20 cellular contexts compared by ENCODE assay signal in the genomic region with DNA sequence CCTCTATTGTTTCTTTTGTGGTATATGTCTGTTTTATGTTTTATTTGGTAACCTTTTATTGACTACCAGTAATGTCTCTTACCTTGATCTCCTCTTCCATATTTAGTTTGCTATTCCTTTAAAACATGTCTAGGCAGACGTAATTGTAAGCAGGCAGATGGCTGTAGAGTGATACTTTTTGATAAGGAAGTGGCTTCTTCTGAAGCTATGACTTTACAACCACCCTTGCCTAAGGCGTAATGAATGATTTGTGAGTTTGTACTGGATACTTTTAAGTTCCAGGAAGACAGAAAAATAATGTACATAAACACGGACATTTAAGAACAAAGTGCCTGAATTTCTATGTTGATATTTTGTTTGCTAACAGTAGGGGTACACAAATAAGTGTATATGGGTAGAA.
DNase-seq lines count a peak whose midpoint lies in the region; FAIRE-seq and TF ChIP-seq lines count a peak whose summit lies in the region.
"Had no signal": no experiment of that assay in that cellular context is flagged by ENCODE, and none has a peak within 500 bp of the region (broad histone marks: within the 10 kb centered on the region; RNA-seq: fewer than 3 reads in every experiment).

No MANE protein-coding gene starts in this region.

- no peaks in the 10 kb centered on the region for H3K27me3 ChIP-seq in mammary epithelial cell (ENCODE audit: insufficient read depth, low read length)
- H3K27me3 ChIP-seq in keratinocyte (ENCODE audit: control insufficient read depth, extremely low read depth, insufficient read depth, low read length), result no peaks in the 10 kb centered on the region
- no peaks in the 10 kb centered on the region for H3K27me3 ChIP-seq in CD8-positive, alpha-beta memory T cell (ENCODE audit: insufficient read depth, low read length, poor library complexity, severe bottlenecking)

- H4K20me1 ChIP-seq in mammary epithelial cell (ENCODE audit: insufficient read depth, low read length) (no peaks in the 10 kb centered on the region), keratinocyte (ENCODE audit: control insufficient read depth, extremely low read depth, insufficient read depth, low read length) (no peaks in the 10 kb centered on the region)

- H3K4me2 ChIP-seq in mammary epithelial cell (ENCODE audit: insufficient read depth, low read depth, low read length) (peak overlapping the region; percentile 30), keratinocyte (ENCODE audit: control insufficient read depth, extremely low read depth, insufficient read depth, low read depth, low read length) (peak overlapping the region; percentile 22)
- H3K4me2 ChIP-seq: GM23338, PC-9 had no signal

- H2AFZ ChIP-seq in mammary epithelial cell (ENCODE audit: low read depth, low read length), result no peak overlapping the region
- peak overlapping the region; percentile 49 for H2AFZ ChIP-seq in keratinocyte (ENCODE audit: control insufficient read depth, low read length)
- H2AFZ ChIP-seq: GM23338, PC-9 had no signal

- H3K79me2 ChIP-seq in mammary epithelial cell (ENCODE audit: insufficient read depth, low read length) (no peaks in the 10 kb centered on the region), keratinocyte (ENCODE audit: control insufficient read depth, insufficient read depth, low read length) (no peaks in the 10 kb centered on the region)

- H3K4me3 Mint-ChIP-seq in CD8-positive, alpha-beta memory T cell, result no peak overlapping the region
- H3K4me3 Mint-ChIP-seq: GM23338, IgD-negative memory B cell had no signal

- H3K9me1 ChIP-seq in keratinocyte (ENCODE audit: control insufficient read depth, extremely low read depth, insufficient read depth, low read length), result no peaks in the 10 kb centered on the region

- dilution Hi-C loops in mammary epithelial cell (cut with HindIII; ENCODE audit: low sequenced_read_pairs), result no loop called here
- dilution Hi-C loops in keratinocyte (cut with MboI; ENCODE audit: extremely low pct_ligation_motif_present, low sequenced_read_pairs), result no loop called here

- TF ChIP-seq CTCF in mammary epithelial cell (conservative IDR thresholded peaks at IDR 0.05 in 1 of 2, IDR thresholded peaks at IDR 0.05 in 1 of 2; ENCODE audit: extremely low read depth in 1 of 2, insufficient read depth in 1 of 2, low read depth in 1 of 2, low read length in 2 of 2) (no peak), keratinocyte (optimal IDR thresholded peaks at IDR 0.05 in 1 of 3, IDR thresholded peaks at IDR 0.05 in 1 of 3, conservative IDR thresholded peaks at IDR 0.05 in 1 of 3; ENCODE audit: extremely low read depth in 1 of 3, insufficient read depth in 2 of 3, low read length in 3 of 3) (no peak)

- no peak overlapping the region for H3K4me3 ChIP-seq in mammary epithelial cell (replicated peaks in 1 of 3; ENCODE audit: insufficient read depth in 1 of 3, low read depth in 2 of 3, low read length in 3 of 3)
- no peak overlapping the region for H3K4me3 ChIP-seq in keratinocyte (ENCODE audit: control insufficient read depth in 2 of 3, extremely low read depth in 1 of 3, insufficient read depth in 2 of 3, low read depth in 1 of 3, low read length in 3 of 3)
- no peak overlapping the region for H3K4me3 ChIP-seq in CD8-positive, alpha-beta memory T cell (ENCODE audit: low read length)
- H3K4me3 ChIP-seq: GM12878, GM23338, PC-9 had no signal

- H3K9ac ChIP-seq in mammary epithelial cell (ENCODE audit: insufficient read depth, low read length), result no peak overlapping the region
- no peak overlapping the region for H3K9ac ChIP-seq in keratinocyte (ENCODE audit: control insufficient read depth, extremely low read depth, insufficient read depth, low read length)

- FAIRE-seq in keratinocyte (lab: Jason Lieb, UNC), result peak; percentile 88
- FAIRE-seq: GM12878 had no signal

- no TSS peak for BruUV-seq in mammary epithelial cell (replicated peaks; lab: Mats Ljungman, UMichigan)

- H3K36me3 Mint-ChIP-seq in CD8-positive, alpha-beta memory T cell, result no peaks in the 10 kb centered on the region

- no peak overlapping the region for H3K27ac Mint-ChIP-seq in CD8-positive, alpha-beta memory T cell
- H3K27ac Mint-ChIP-seq: GM23338, IgD-negative memory B cell had no signal

- 0% methylated on average over 3 of the region's 3 CpGs for WGBS in mammary epithelial cell (ENCODE audit: low coverage, missing lambda C conversion rate)

- H3K9me3 ChIP-seq in mammary epithelial cell (replicated peaks; ENCODE audit: insufficient read depth, low read length) (no peaks in the 10 kb centered on the region), keratinocyte (ENCODE audit: control insufficient read depth, low read depth, low read length) (no peaks in the 10 kb centered on the region)
- H3K9me3 ChIP-seq in CD8-positive, alpha-beta memory T cell (ENCODE audit: low read length), result no peaks in the 10 kb centered on the region

- H3K4me1 ChIP-seq in mammary epithelial cell (ENCODE audit: insufficient read depth, low read length) (peaks cover 4% of the 10 kb centered on the region), keratinocyte (ENCODE audit: control insufficient read depth, extremely low read depth, insufficient read depth, low read length) (peaks cover 21% of the 10 kb centered on the region)
- H3K4me1 ChIP-seq in CD8-positive, alpha-beta memory T cell (ENCODE audit: insufficient read depth, low read length), result no peaks in the 10 kb centered on the region

- CTCF ChIA-PET in mammary epithelial cell (lab: Charles Lee; ENCODE audit: low non-redundant PET), result no interaction called here
- CTCF ChIA-PET in CD8-positive, alpha-beta memory T cell (lab: Charles Lee), result no interaction called here

- no peaks in the 10 kb centered on the region for H3K27me3 Mint-ChIP-seq in CD8-positive, alpha-beta memory T cell
- H3K27me3 Mint-ChIP-seq: IgD-negative memory B cell had no signal

- intact Hi-C loops in mammary epithelial cell (cut with micrococcal nuclease), result no loop called here

- H3K4me1 Mint-ChIP-seq in CD8-positive, alpha-beta memory T cell, result no peaks in the 10 kb centered on the region
- H3K4me1 Mint-ChIP-seq: GM23338 had no signal

- in situ Hi-C loops in mammary epithelial cell (cut with MboI; ENCODE audit: low sequenced_read_pairs in 2 of 2), result no loop called here

- no peaks in the 10 kb centered on the region for H3K36me3 ChIP-seq in mammary epithelial cell (ENCODE audit: insufficient read depth, low read length)
- no peaks in the 10 kb centered on the region for H3K36me3 ChIP-seq in keratinocyte (ENCODE audit: control insufficient read depth in 2 of 2, extremely low read depth in 1 of 2, insufficient read depth in 2 of 2, low read length in 2 of 2)
- no peaks in the 10 kb centered on the region for H3K36me3 ChIP-seq in CD8-positive, alpha-beta memory T cell (ENCODE audit: insufficient read depth, low read length)

- H3K9me3 Mint-ChIP-seq in CD8-positive, alpha-beta memory T cell, result peaks cover 0 to 6% (median 0%) of the 10 kb centered on the region in 5 donors

- H3K27ac ChIP-seq in mammary epithelial cell (ENCODE audit: insufficient read depth, low read depth, low read length), result no peak overlapping the region
- H3K27ac ChIP-seq in keratinocyte (ENCODE audit: control insufficient read depth, insufficient read depth, low read length), result peak overlapping the region; percentile 40
- H3K27ac ChIP-seq in CD8-positive, alpha-beta memory T cell (ENCODE audit: low read depth, low read length), result no peak overlapping the region
- H3K27ac ChIP-seq: PC-9 had no signal

- POLR2A ChIA-PET in CD8-positive, alpha-beta memory T cell (lab: Charles Lee), result no interaction called here

- DNase-seq in DMS 273 treated with DMSO at 0.1 percent for 48 hours (lab: John Stamatoyannopoulos, UW) (peak; percentile 61), NCI-H2171 (lab: John Stamatoyannopoulos, UW) (peak; percentile 24), mammary epithelial cell (no peak), keratinocyte (ENCODE audit: low read depth, low spot score) (peak; percentile 52), UCSD-AML1 (lab: John Stamatoyannopoulos, UW; ENCODE audit: unreplicated experiment) (no peak), NCI-H226 (no peak)
- DNase-seq in CD8-positive, alpha-beta memory T cell, result no peak
- DNase-seq: C1 segment of cervical spinal cord, HCEC 1CT, Kasumi-1, MM.1S, NCI-H1105 treated with DMSO at 0.1 percent for 48 hours, NCI-H1694, NCI-H2081 treated with DMSO at 0.1 percent for 48 hours, NCI-H524, NCI-H82, PC-9 had no signal

Comparison
In these comparisons a context has a peak if more than half of its experiments do, and no peak if none do; other contexts are left out.
1. DNase-seq: peak in DMS 273 treated with DMSO at 0.1 percent for 48 hours (single experiment), NCI-H2171 (single experiment) and keratinocyte (single experiment); none in mammary epithelial cell (single experiment), CD8-positive, alpha-beta memory T cell (0 of 5), UCSD-AML1 (single experiment) and NCI-H226 (single experiment).